11 cellular contexts compared by ENCODE assay signal in genomic region chr1:22074803-22075202, GRCh38. TPM values are rescaled to one million over a fixed set of nuclear protein-coding genes. Genes with fewer than 3 reads are reported as not detected.
DNase-seq lines count a peak whose midpoint lies in the region; ATAC-seq and TF ChIP-seq lines count a peak whose summit lies in the region.
"Had no signal": no experiment of that assay in that cellular context is flagged by ENCODE, and none has a peak within 500 bp of the region (broad histone marks: within the 10 kb centered on the region; RNA-seq: fewer than 3 reads in every experiment).

No MANE protein-coding gene starts in this region.

- intact Hi-C loops in OCI-LY7 (cut with micrococcal nuclease; ENCODE audit: unreplicated experiment) (no loop called here), gastrocnemius medialis (cut with DNase I; ENCODE audit: low total_unique reads) (no loop called here)

- H2AFZ ChIP-seq in OCI-LY7 (ENCODE audit: low read length): no peak overlapping the region

- peak overlapping the region; percentile 79 for H3K27ac Mint-ChIP-seq in activated T-cell treated with anti-CD3 and anti-CD28 coated beads, Interleukin-2, amount 50 U/mL, for 24 hours
- H3K27ac Mint-ChIP-seq in central memory CD8-positive, alpha-beta T cell (ENCODE audit: low read depth): peak overlapping the region; percentile 90

- H3K9me3 Mint-ChIP-seq in activated T-cell treated with anti-CD3 and anti-CD28 coated beads, Interleukin-2, amount 50 U/mL, for 24 hours: peaks cover 3% of the 10 kb centered on the region
- H3K9me3 Mint-ChIP-seq in central memory CD8-positive, alpha-beta T cell: no peaks in the 10 kb centered on the region

- H3K4me3 ChIP-seq in OCI-LY7 (ENCODE audit: low read depth, low read length, poor library complexity, severe bottlenecking): no peak overlapping the region
- H3K4me3 ChIP-seq in gastrocnemius medialis: no peak overlapping the region

- TF ChIP-seq CTCF in OCI-LY7 (conservative IDR thresholded peaks at IDR 0.05; ENCODE audit: low read length) (no peak), gastrocnemius medialis (IDR thresholded peaks at IDR 0.05 in 4 of 5, conservative IDR thresholded peaks at IDR 0.05 in 1 of 5) (no peak)

- no peak for ATAC-seq in central memory CD8-positive, alpha-beta T cell (replicated peaks; ENCODE audit: extremely low read depth, poor library complexity, severe bottlenecking)
- ATAC-seq in gastrocnemius medialis (peak in 1 of 2 donors; percentile 34), HG02852 (IDR thresholded peaks at IDR 0.05; ENCODE audit: unreplicated experiment) (no peak)

- H3K4me3 Mint-ChIP-seq in activated T-cell treated with anti-CD3 and anti-CD28 coated beads, Interleukin-2, amount 50 U/mL, for 24 hours: no peak overlapping the region
- peak overlapping the region; percentile 43 for H3K4me3 Mint-ChIP-seq in central memory CD8-positive, alpha-beta T cell

- in situ Hi-C loops in gastrocnemius medialis (cut with MboI; ENCODE audit: low sequenced_read_pairs in 4 of 4): no loop called here

- peaks cover 88% of the 10 kb centered on the region for H3K4me1 Mint-ChIP-seq in activated T-cell treated with anti-CD3 and anti-CD28 coated beads, Interleukin-2, amount 50 U/mL, for 24 hours (ENCODE audit: low read depth)
- peaks cover 71% of the 10 kb centered on the region for H3K4me1 Mint-ChIP-seq in central memory CD8-positive, alpha-beta T cell

- no peaks in the 10 kb centered on the region for H3K9me2 ChIP-seq in OCI-LY7 (ENCODE audit: insufficient read depth, low read length)

- no peak for TF ChIP-seq POLR2A in gastrocnemius medialis (IDR thresholded peaks at IDR 0.05)

- peak overlapping the region; percentile 43 for H3K4me2 ChIP-seq in OCI-LY7 (ENCODE audit: low read length)

- peaks cover 72% of the 10 kb centered on the region for H3K36me3 ChIP-seq in OCI-LY7 (ENCODE audit: insufficient read depth, low read length)
- H3K36me3 ChIP-seq in gastrocnemius medialis: peaks cover 0 to 10% of the 10 kb centered on the region in 2 donors

- peaks cover 83% of the 10 kb centered on the region for H3K36me3 Mint-ChIP-seq in activated T-cell treated with anti-CD3 and anti-CD28 coated beads, Interleukin-2, amount 50 U/mL, for 24 hours (ENCODE audit: low read depth)
- H3K36me3 Mint-ChIP-seq in central memory CD8-positive, alpha-beta T cell (ENCODE audit: insufficient read depth): peaks cover 69% of the 10 kb centered on the region

- BruUV-seq in OCI-LY7 (replicated peaks; lab: Mats Ljungman, UMichigan): no TSS peak

- H3K9me3 ChIP-seq in OCI-LY7 (ENCODE audit: low read length): peaks cover 11% of the 10 kb centered on the region; the same call in 1 of the 2 replicates
- H3K9me3 ChIP-seq in gastrocnemius medialis: no peaks in the 10 kb centered on the region

- no peaks in the 10 kb centered on the region for H3K27me3 ChIP-seq in gastrocnemius medialis

- H3K79me2 ChIP-seq in OCI-LY7 (ENCODE audit: insufficient read depth, low read depth, low read length): peaks cover 99% of the 10 kb centered on the region

- DNase-seq in activated T-cell treated with anti-CD3 and anti-CD28 coated beads, Interleukin-2, amount 50 U/mL, for 24 hours: no peak
- DNase-seq in activated T-cell treated with anti-CD3 and anti-CD28 coated beads, Interleukin-2, amount 50 U/mL, for 1 hour: no peak
- peak; percentile 33 for DNase-seq in OCI-LY7 (ENCODE audit: low spot score)
- DNase-seq in central memory CD8-positive, alpha-beta T cell (ENCODE audit: low spot score in 2 of 2): no peak
- DNase-seq in gastrocnemius medialis: no peak
- no peak for DNase-seq in nucleus accumbens (lab: John Stamatoyannopoulos, UW)
- no peak for DNase-seq in amygdala (lab: John Stamatoyannopoulos, UW)
- DNase-seq: HCEC 1CT, NCI-H1436, small intestine had no signal

- H3K27ac ChIP-seq in OCI-LY7 (ENCODE audit: low read depth, low read length, poor library complexity, severe bottlenecking) (peak overlapping the region; percentile 32), gastrocnemius medialis (peak overlapping the region in 3 of 4 donors; percentile 48 to 58 (median 48))

- H4K20me1 ChIP-seq in OCI-LY7 (ENCODE audit: insufficient read depth, low read length): peaks cover 54% of the 10 kb centered on the region

- CTCF ChIA-PET in OCI-LY7 (lab: Charles Lee; ENCODE audit: unreplicated experiment): no interaction called here

- H3K27me3 Mint-ChIP-seq in activated T-cell treated with anti-CD3 and anti-CD28 coated beads, Interleukin-2, amount 50 U/mL, for 24 hours: no peaks in the 10 kb centered on the region
- H3K27me3 Mint-ChIP-seq in central memory CD8-positive, alpha-beta T cell: no peaks in the 10 kb centered on the region

- POLR2A ChIA-PET in OCI-LY7 (lab: Charles Lee): interaction anchor here (0.9 to 1.8 kb wide), 3 partner anchors 9 to 26 kb away, joined by 3 to 6 read pairs (median 4); no protein-coding TSS in a partner anchor

- H3K4me1 ChIP-seq in OCI-LY7 (ENCODE audit: insufficient read depth, low read length, poor library complexity, severe bottlenecking) (peaks cover 34% of the 10 kb centered on the region), gastrocnemius medialis (peaks cover 65 to 75% of the 10 kb centered on the region in 2 donors)

RNA-seq across cellular contexts. Expression of gene CDC42, which starts 22.3 kb away (rescaled TPM):
- total RNA-seq in OCI-LY7 (2014; rRNA removed; shearing (Covaris generic)): 109 and 120 TPM in 2 replicates
- 157 and 163 TPM in 2 replicates for total RNA-seq in OCI-LY7 (2022)
- 100 to 1,000 TPM in 3 of 4 donors, 10 to 100 TPM in 1; 77.0 to 111 (median 108) TPM for total RNA-seq in gastrocnemius medialis
